ENCODE assay signal across 12 cellular contexts in genomic region chr3:130138992-130139391, GRCh38. TPM values are rescaled to one million over a fixed set of nuclear protein-coding genes. Genes with fewer than 3 reads are reported as not detected.
"Had no signal": no experiment of that assay in that cellular context is flagged by ENCODE, and none has a peak within 500 bp of the region (broad histone marks: within the 10 kb centered on the region; RNA-seq: fewer than 3 reads in every experiment).

No MANE protein-coding gene starts in this region.

RNA-seq across cellular contexts. Expression of gene ALG1L2, which starts 57.4 kb away (rescaled TPM):
- total RNA-seq: activated naive CD4-positive, alpha-beta T cell treated with anti-CD3 and anti-CD28 coated beads for 36 hours; activated T-cell treated with anti-CD3 and anti-CD28 coated beads, Interleukin-2, amount 50 U/mL, for 72 hours; activated T-helper 1 cell treated with anti-CD3 and anti-CD28 coated beads, Interleukin-12 subunit alpha, Interleukin-12 subunit beta, Interleukin-2, Interleukin-4 antibody, amounts not matched to agents 30 ng/mL and 10 ng/mL and 1 ng/mL, durations not matched to agents 14 hours and 24 hours and 36 hours; activated T-helper 2 cell treated with anti-CD3 and anti-CD28 coated beads, Interferon-gamma antibody, Interleukin-2, Interleukin-4, amounts not matched to agents 10 μg/mL and 5 μg/mL and 100 μg/mL, durations not matched to agents 14 hours and 24 hours and 36 hours; ascending aorta; body of pancreas; bronchial epithelial cell; cardiac muscle cell; cardiac septum had no signal
- polyA plus RNA-seq: adipose tissue, adrenal gland, aorta had no signal
